8 cellular contexts compared by ENCODE assay signal in the genomic region with DNA sequence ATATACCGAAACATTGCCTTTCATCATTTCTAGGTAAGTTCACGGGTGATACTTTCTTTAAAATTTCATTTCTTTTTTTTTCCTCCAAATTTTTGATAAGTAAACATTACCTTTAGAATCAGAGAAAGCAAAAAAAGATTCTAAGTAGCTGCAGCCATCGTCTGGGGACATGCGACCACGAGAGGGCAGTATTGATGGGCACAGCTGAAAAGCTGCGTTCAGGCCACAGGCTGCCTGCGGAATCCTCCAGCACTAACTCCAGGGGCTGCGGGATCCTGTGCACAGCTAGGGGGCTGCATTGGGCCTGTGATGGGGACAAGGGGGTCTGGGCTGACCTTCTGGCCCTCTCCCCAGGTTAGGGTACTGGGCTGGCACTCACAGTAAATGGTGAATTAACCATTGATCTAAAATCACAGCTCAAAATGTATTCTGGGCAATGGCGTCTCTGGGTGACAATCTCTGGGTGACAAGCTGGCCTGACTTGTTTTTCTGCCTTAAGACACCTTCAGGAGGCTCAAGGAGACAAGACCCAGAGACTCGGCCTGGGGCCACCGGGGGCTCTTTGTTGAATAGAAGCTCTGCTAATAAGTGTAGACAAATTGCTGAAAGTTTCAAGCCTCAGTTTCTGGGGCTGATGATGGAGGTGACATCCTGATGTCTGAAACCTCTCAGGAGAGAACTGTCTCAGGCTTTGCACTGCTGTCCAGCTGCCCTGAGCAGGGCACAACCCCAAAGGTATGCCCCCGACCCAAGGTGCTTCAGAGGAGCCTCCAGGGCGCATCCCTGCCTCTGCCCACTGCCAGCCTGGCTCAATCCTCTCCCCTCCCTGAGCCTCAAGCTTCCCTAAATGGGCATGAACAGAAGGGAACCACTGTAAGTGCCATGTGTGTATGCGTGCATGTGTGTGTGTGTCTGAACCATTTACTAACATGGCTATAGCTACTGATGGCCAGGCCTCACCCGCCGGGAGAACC. TPM values are rescaled to one million over a fixed set of nuclear protein-coding genes. Genes with fewer than 3 reads are reported as not detected.
A peak's percentile ranks its signal among the peaks of the same experiment; 100 is the strongest.
DNase-seq lines count a peak whose midpoint lies in the region; ATAC-seq and TF ChIP-seq lines count a peak whose summit lies in the region.

No MANE protein-coding gene starts in this region.

- peaks cover 3% of the 10 kb centered on the region for H3K4me1 Mint-ChIP-seq in endothelial cell (ENCODE audit: unreplicated experiment)

- H3K36me3 Mint-ChIP-seq in endothelial cell (ENCODE audit: low read depth, unreplicated experiment): peaks cover 10% of the 10 kb centered on the region

- peaks cover 11% of the 10 kb centered on the region for H3K27me3 Mint-ChIP-seq in endothelial cell (ENCODE audit: unreplicated experiment)

- no peak overlapping the region for H3K4me3 Mint-ChIP-seq in endothelial cell (ENCODE audit: unreplicated experiment)

- DNase-seq in A172 (ENCODE audit: low spot score) (peak; percentile 61), NCI-H510A treated with DMSO at 0.1 percent for 48 hours (lab: John Stamatoyannopoulos, UW) (peak; percentile 17), endothelial cell (ENCODE audit: low spot score) (peak; percentile 83), mucosa of descending colon (peak; percentile 67 to 91 (median 76))
- DNase-seq in activated CD8-positive, alpha-beta memory T cell treated with anti-CD3 and anti-CD28 coated beads for 4 hours (ENCODE audit: low read depth in 2 of 2): peak; percentile 30 to 37
- DNase-seq in stimulated activated CD8-positive, alpha-beta memory T cell treated with anti-CD3 and anti-CD28 coated beads, Interleukin-7, amount 100 ng/mL, for 24 hours (ENCODE audit: low read depth): peak; percentile 38

- peak; percentile 79 for TF ChIP-seq CTCF in GM12875 (IDR thresholded peaks at IDR 0.05; ENCODE audit: borderline replicate concordance, insufficient read depth, low read depth, low read length)
- peak; percentile 69 for TF ChIP-seq CTCF in endothelial cell (IDR thresholded peaks at IDR 0.05; ENCODE audit: unreplicated experiment)
- peak; percentile 66 for TF ChIP-seq CTCF in mucosa of descending colon (IDR thresholded peaks at IDR 0.05)

- H3K4me1 ChIP-seq in mucosa of descending colon (ENCODE audit: low read depth): peaks cover 2% of the 10 kb centered on the region

- H3K9me3 Mint-ChIP-seq in endothelial cell (ENCODE audit: unreplicated experiment): no peaks in the 10 kb centered on the region

- ATAC-seq in mucosa of descending colon (peak; percentile 76), GM18511 (IDR thresholded peaks at IDR 0.05; ENCODE audit: unreplicated experiment) (no peak)

- H3K36me3 ChIP-seq in mucosa of descending colon (ENCODE audit: low read depth): no peaks in the 10 kb centered on the region

- H3K4me3 ChIP-seq in GM12875 (ENCODE audit: low read depth, low read length) (no peak overlapping the region), mucosa of descending colon (no peak overlapping the region)

- no peaks in the 10 kb centered on the region for H3K9me3 ChIP-seq in mucosa of descending colon

- intact Hi-C loops in mucosa of descending colon (cut with DNase I, micrococcal nuclease): no loop called here

- no peak overlapping the region for H3K27ac Mint-ChIP-seq in endothelial cell (ENCODE audit: unreplicated experiment)

RNA-seq across cellular contexts. Expression of gene SARDH, which starts 44.3 kb away (rescaled TPM):
- 30.5 and 31.0 TPM in 2 replicates for total RNA-seq in A172 (2014; rRNA removed; shearing (Covaris generic))
- total RNA-seq in endothelial cell (ENCODE audit: unreplicated experiment) (5.0 TPM), mucosa of descending colon (1 to 10 TPM in 1 of 3 donors, under 1 TPM in 2; 0.23 to 2.1 (median 0.46) TPM)

Comparison
In these comparisons a context has a peak if more than half of its experiments do, and no peak if none do; other contexts are left out.
1. DNase-seq: peak in every context shown above with its lines; median percentile 83 in endothelial cell; 76 in mucosa of descending colon; 61 in A172; 38 in stimulated activated CD8-positive, alpha-beta memory T cell treated with anti-CD3 and anti-CD28 coated beads, Interleukin-7, amount 100 ng/mL, for 24 hours; 34 in activated CD8-positive, alpha-beta memory T cell treated with anti-CD3 and anti-CD28 coated beads for 4 hours; 17 in NCI-H510A treated with DMSO at 0.1 percent for 48 hours.